In the genomic region with DNA sequence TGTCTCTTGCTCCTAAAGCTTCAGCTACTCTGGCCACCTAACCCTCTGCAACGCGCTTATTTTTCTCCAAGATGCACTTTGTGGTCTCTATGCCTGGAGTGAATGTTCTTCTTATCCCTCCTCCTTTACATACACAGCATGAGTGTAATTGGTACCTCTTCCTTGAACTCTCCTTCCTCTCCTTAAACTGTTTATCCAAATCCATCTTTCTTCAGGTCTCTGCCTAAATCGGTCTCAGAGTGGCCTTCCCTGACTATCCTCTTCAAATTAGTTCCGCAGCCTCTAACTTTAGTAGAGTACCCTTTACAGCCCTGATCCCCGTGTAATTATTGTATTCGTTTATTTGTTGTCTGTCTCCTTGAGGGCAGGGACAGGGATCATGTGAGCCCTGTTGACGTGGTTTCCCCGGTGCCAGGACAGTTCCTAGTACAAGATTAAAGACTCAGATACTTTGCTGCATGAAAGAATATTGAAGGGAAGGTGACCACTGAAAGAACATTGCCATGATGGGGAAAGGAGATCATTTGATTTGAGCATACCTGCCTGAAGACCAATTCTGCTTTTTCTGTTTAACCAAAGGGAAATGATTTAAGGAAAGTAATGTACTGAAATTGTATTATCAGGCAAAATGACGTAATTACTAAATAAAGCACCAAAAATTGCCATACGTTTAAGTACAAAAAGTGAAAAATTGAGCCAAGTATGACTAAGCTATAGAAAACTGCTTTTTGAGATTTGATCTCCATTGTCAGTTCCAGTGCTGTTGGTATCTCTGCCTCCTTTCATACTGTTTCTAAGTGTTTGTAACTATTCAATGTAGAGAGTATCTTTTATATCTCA, we compare ENCODE assay signal across 8 cellular contexts.
DNase-seq lines count a peak whose midpoint lies in the region; FAIRE-seq and TF ChIP-seq lines count a peak whose summit lies in the region.

No MANE protein-coding gene starts in this region.

- H3K36me3 ChIP-seq in duodenal mucosa (ENCODE audit: control insufficient read depth in 1 of 2, insufficient read depth in 2 of 2, low read length in 2 of 2) (peaks cover 4 to 13% of the 10 kb centered on the region in 2 donors), mucosa of stomach (ENCODE audit: control insufficient read depth, insufficient read depth, low read length) (no peaks in the 10 kb centered on the region)

- H3K4me1 ChIP-seq in duodenal mucosa (ENCODE audit: control insufficient read depth in 1 of 2, insufficient read depth in 2 of 2, low read length in 2 of 2) (peaks cover 28 to 32% of the 10 kb centered on the region in 2 donors), mucosa of stomach (ENCODE audit: control insufficient read depth, insufficient read depth, low read length) (peaks cover 11% of the 10 kb centered on the region)

- H3K4me3 ChIP-seq in duodenal mucosa (ENCODE audit: low read depth in 1 of 2, low read length in 2 of 2) (peak overlapping the region; percentile 90 to 92), mucosa of stomach (ENCODE audit: low read length) (peak overlapping the region; percentile 75)

- TF ChIP-seq POLR2A in H54 (IDR thresholded peaks at IDR 0.05; ENCODE audit: low read depth, low read length): no peak

- peak overlapping the region; percentile 85 for H3K27ac ChIP-seq in duodenal mucosa (ENCODE audit: low read depth, low read length)

- H3K27me3 ChIP-seq in duodenal mucosa (ENCODE audit: control insufficient read depth in 1 of 2, insufficient read depth in 2 of 2, low read length in 2 of 2): no peaks in the 10 kb centered on the region
- H3K27me3 ChIP-seq in mucosa of stomach (ENCODE audit: control insufficient read depth, insufficient read depth, low read length): no peaks in the 10 kb centered on the region

- H3K9me3 ChIP-seq in duodenal mucosa (ENCODE audit: control insufficient read depth in 1 of 2, low read length in 2 of 2) (no peaks in the 10 kb centered on the region), mucosa of stomach (ENCODE audit: control insufficient read depth, low read length) (no peaks in the 10 kb centered on the region)

- no peak for FAIRE-seq in H54 (lab: Jason Lieb, UNC)

- DNase-seq in activated effector memory CD4-positive, alpha-beta T cell treated with anti-CD3 and anti-CD28 coated beads, Interleukin-2, amount 50 U/mL, for 16 hours: peak; percentile 69
- DNase-seq in activated effector memory CD4-positive, alpha-beta T cell treated with Interleukin-2 at 50 U/mL for 16 hours: no peak
- DNase-seq in RKO (ENCODE audit: low spot score) (peak; percentile 73), NCI-H2171 treated with DMSO at 0.1 percent for 48 hours (lab: John Stamatoyannopoulos, UW) (no peak), H54 (ENCODE audit: insufficient read length, low spot score) (no peak), NCI-H1436 (lab: John Stamatoyannopoulos, UW) (no peak)

- peak overlapping the region; percentile 44 to 77 for H3K9ac ChIP-seq in duodenal mucosa (ENCODE audit: low read depth in 1 of 2, low read length in 2 of 2)
- H3K9ac ChIP-seq in mucosa of stomach (ENCODE audit: low read length): peak overlapping the region; percentile 89

Comparison
In these comparisons a context has a peak if more than half of its experiments do, and no peak if none do; other contexts are left out.
1. DNase-seq: peak in activated effector memory CD4-positive, alpha-beta T cell treated with anti-CD3 and anti-CD28 coated beads, Interleukin-2, amount 50 U/mL, for 16 hours (single experiment) and RKO (single experiment); none in activated effector memory CD4-positive, alpha-beta T cell treated with Interleukin-2 at 50 U/mL for 16 hours (single experiment), NCI-H2171 treated with DMSO at 0.1 percent for 48 hours (single experiment), H54 (single experiment) and NCI-H1436 (single experiment).